Comparison of ENCODE assay signal across 27 cellular contexts in genomic region chr13:103996733-103997132, GRCh38.
"Had no signal": no experiment of that assay in that cellular context is flagged by ENCODE, and none has a peak within 500 bp of the region (broad histone marks: within the 10 kb centered on the region; RNA-seq: fewer than 3 reads in every experiment).

No MANE protein-coding gene starts in this region.

- H3K4me1 ChIP-seq: ascending aorta, breast epithelium, colonic mucosa, esophagus squamous epithelium had no signal

- DNase-seq: activated CD4-positive, alpha-beta memory T cell treated with anti-CD3 and anti-CD28 coated beads for 36 hours; activated CD4-positive, alpha-beta T cell treated with anti-CD3 and anti-CD28 coated beads for 36 hours; activated CD4-positive, alpha-beta T cell treated with anti-CD3 and anti-CD28 coated beads, Interleukin-2, amount 10 ng/mL, durations not matched to agents 24 days and 14 days; activated CD4-positive, CD25-positive, alpha-beta regulatory T cell; activated CD4-positive, CD25-positive, alpha-beta regulatory T cell treated with anti-CD3 and anti-CD28 coated beads, Interleukin-2, amount 50 U/mL, for 72 hours; activated CD8-positive, alpha-beta memory T cell treated with anti-CD3 and anti-CD28 coated beads, Interleukin-2, amount 10 ng/mL, durations not matched to agents 7 days and 5 days; activated CD8-positive, alpha-beta memory T cell treated with anti-CD3 and anti-CD28 coated beads, Interleukin-2, amount 50 U/mL, for 4 hours; activated CD8-positive, alpha-beta T cell treated with anti-CD3 and anti-CD28 coated beads, Interleukin-2, amount 10 ng/mL, durations not matched to agents 7 days and 5 days; activated effector memory CD4-positive, alpha-beta T cell treated with anti-CD3 and anti-CD28 coated beads, Interleukin-2, amount 50 U/mL, for 16 hours; activated naive CD4-positive, alpha-beta T cell treated with anti-CD3 and anti-CD28 coated beads, Interleukin-2, amount 10 ng/mL, durations not matched to agents 7 days and 5 days; activated naive CD8-positive, alpha-beta T cell treated with anti-CD3 and anti-CD28 coated beads, Interleukin-2, amount 10 ng/mL, durations not matched to agents 7 days and 5 days; activated T-cell treated with anti-CD3 and anti-CD28 coated beads, Interleukin-2, amount 50 U/mL, for 1 hour; activated T-cell treated with anti-CD3 and anti-CD28 coated beads, Interleukin-2, amount 50 U/mL, for 48 hours; central memory CD4-positive, alpha-beta T cell; cerebellar nuclear complex; colonic mucosa; effector CD8-positive, alpha-beta T cell; esophagus squamous epithelium; foreskin fibroblast; head of caudate nucleus; T-helper 17 cell; T1000 had no signal

- H3K27me3 ChIP-seq: ascending aorta, breast epithelium, cardiac muscle cell, colonic mucosa, esophagus squamous epithelium had no signal

- ATAC-seq: activated CD4-positive, alpha-beta T cell treated with anti-CD3 and anti-CD28 coated beads for 36 hours; activated CD8-positive, alpha-beta memory T cell treated with anti-CD3 and anti-CD28 coated beads, Interleukin-2, amount 10 ng/mL, durations not matched to agents 7 days and 5 days; activated CD8-positive, alpha-beta T cell treated with anti-CD3 and anti-CD28 coated beads, Interleukin-2, amount 10 ng/mL, durations not matched to agents 7 days and 5 days; activated naive CD4-positive, alpha-beta T cell treated with anti-CD3 and anti-CD28 coated beads, Interleukin-2, amount 50 U/mL, for 72 hours; T-helper 17 cell had no signal

- H3K27ac ChIP-seq: ascending aorta, breast epithelium, cardiac muscle cell, colonic mucosa, epithelial cell of prostate, esophagus squamous epithelium had no signal

- H3K9me3 ChIP-seq: ascending aorta, breast epithelium, colonic mucosa, esophagus squamous epithelium had no signal

- H3K4me3 ChIP-seq: ascending aorta, breast epithelium, cardiac muscle cell, colonic mucosa, esophagus squamous epithelium had no signal

- H3K36me3 ChIP-seq: ascending aorta, breast epithelium, cardiac muscle cell, colonic mucosa, esophagus squamous epithelium had no signal
